Comparison of ENCODE assay signal across 20 cellular contexts in genomic region chr10:131843881-131844284, GRCh38. TPM values are rescaled to one million over a fixed set of nuclear protein-coding genes. Genes with fewer than 3 reads are reported as not detected.
DNase-seq lines count a peak whose midpoint lies in the region; ATAC-seq and TF ChIP-seq lines count a peak whose summit lies in the region.
"Had no signal": no experiment of that assay in that cellular context is flagged by ENCODE, and none has a peak within 500 bp of the region (broad histone marks: within the 10 kb centered on the region; RNA-seq: fewer than 3 reads in every experiment).

No MANE protein-coding gene starts in this region.

- H3K79me2 ChIP-seq in osteoblast (ENCODE audit: insufficient read depth, low read length): no peaks in the 10 kb centered on the region

- intact Hi-C loops in Right ventricle myocardium inferior (cut with DNase I): no loop called here
- intact Hi-C loops in left ventricle myocardium inferior (cut with micrococcal nuclease): no loop called here
- intact Hi-C loops in upper lobe of right lung (cut with DNase I): no loop called here

- H3K4me1 ChIP-seq in left ventricle myocardium inferior (no peaks in the 10 kb centered on the region), osteoblast (ENCODE audit: insufficient read depth, low read length) (no peaks in the 10 kb centered on the region), upper lobe of right lung (no peaks in the 10 kb centered on the region)
- H3K4me1 ChIP-seq: A549, SJCRH30 had no signal

- H3K27ac ChIP-seq in left ventricle myocardium inferior (replicated peaks): no peak overlapping the region
- H3K27ac ChIP-seq in osteoblast (ENCODE audit: low read depth, low read length): no peak overlapping the region
- no peak overlapping the region for H3K27ac ChIP-seq in upper lobe of right lung
- H3K27ac ChIP-seq: A549, BLaER1, SJCRH30 had no signal

- no peak for ATAC-seq in Right ventricle myocardium inferior
- ATAC-seq in upper lobe of right lung: no peak
- ATAC-seq in GM21825 (IDR thresholded peaks at IDR 0.05; ENCODE audit: unreplicated experiment): no peak
- ATAC-seq: A549; CD8-positive, alpha-beta T cell had no signal

- no peak overlapping the region for H3K4me2 ChIP-seq in osteoblast (ENCODE audit: insufficient read depth, low read length)
- H3K4me2 ChIP-seq: A549, BLaER1 had no signal

- DNase-seq in Right ventricle myocardium inferior (ENCODE audit: missing footprints) (peak; percentile 50), left ventricle myocardium inferior (no peak), ecto neural progenitor cell (ENCODE audit: low spot score) (peak; percentile 39), osteoblast (ENCODE audit: insufficient read length, low spot score, missing footprints) (peak; percentile 68), upper lobe of right lung (peak; percentile 41), NCI-H1048 (lab: John Stamatoyannopoulos, UW) (no peak), AG08395 (ENCODE audit: low spot score) (no peak)
- DNase-seq: CD8-positive, alpha-beta T cell; HFFc6; KG1; MV-4-11; NCI-H1417; NCI-H187; NCI-H2107; NCI-H510A treated with DMSO at 0.1 percent for 48 hours; RPMI8226; SJCRH30 had no signal

- H3K4me3 ChIP-seq in left ventricle myocardium inferior (no peak overlapping the region), osteoblast (ENCODE audit: insufficient read depth, low read length) (no peak overlapping the region), upper lobe of right lung (no peak overlapping the region)
- H3K4me3 ChIP-seq: A549, BLaER1, SJCRH30 had no signal

- H4K20me1 ChIP-seq in osteoblast (ENCODE audit: insufficient read depth, low read length): no peaks in the 10 kb centered on the region
- H4K20me1 ChIP-seq: BLaER1 had no signal

- H3K9me3 ChIP-seq in left ventricle myocardium inferior (replicated peaks): no peaks in the 10 kb centered on the region
- no peaks in the 10 kb centered on the region for H3K9me3 ChIP-seq in osteoblast (ENCODE audit: low read depth, low read length)
- no peaks in the 10 kb centered on the region for H3K9me3 ChIP-seq in upper lobe of right lung
- H3K9me3 ChIP-seq: A549, BLaER1, SJCRH30 had no signal

- H3K36me3 ChIP-seq in left ventricle myocardium inferior (no peaks in the 10 kb centered on the region), osteoblast (ENCODE audit: insufficient read depth, low read length) (no peaks in the 10 kb centered on the region), upper lobe of right lung (no peaks in the 10 kb centered on the region)
- H3K36me3 ChIP-seq: BLaER1, SJCRH30 had no signal

- H2AFZ ChIP-seq in osteoblast (ENCODE audit: low read length): no peak overlapping the region

- TF ChIP-seq CTCF in left ventricle myocardium inferior (IDR thresholded peaks at IDR 0.05; ENCODE audit: borderline replicate concordance): no peak
- TF ChIP-seq CTCF in osteoblast (IDR thresholded peaks at IDR 0.05; ENCODE audit: extremely low read depth, low read depth, low read length): no peak
- no peak for TF ChIP-seq CTCF in upper lobe of right lung (IDR thresholded peaks at IDR 0.05)

- peaks cover 30% of the 10 kb centered on the region for H3K27me3 ChIP-seq in left ventricle myocardium inferior (ENCODE audit: low read depth)
- H3K27me3 ChIP-seq in osteoblast (ENCODE audit: insufficient read depth, low read length): no peaks in the 10 kb centered on the region
- H3K27me3 ChIP-seq in upper lobe of right lung: no peaks in the 10 kb centered on the region
- H3K27me3 ChIP-seq: BLaER1, SJCRH30 had no signal

RNA-seq across cellular contexts. Expression of gene PPP2R2D, which starts 56.9 kb away (rescaled TPM):
- total RNA-seq in Right ventricle myocardium inferior: 36.6 TPM
- 38.2 TPM for total RNA-seq in left ventricle myocardium inferior
- 23.9 and 30.1 TPM in 2 replicates for total RNA-seq in osteoblast
- 28.3 TPM for total RNA-seq in upper lobe of right lung

Comparison
In these comparisons a context has a peak if more than half of its experiments do, and no peak if none do; other contexts are left out.
1. DNase-seq: peak in Right ventricle myocardium inferior (single experiment), ecto neural progenitor cell (single experiment), osteoblast (single experiment) and upper lobe of right lung (single experiment); none in left ventricle myocardium inferior (single experiment), NCI-H1048 (single experiment) and AG08395 (single experiment).